1 cellular context compared by ENCODE assay signal in the genomic region with DNA sequence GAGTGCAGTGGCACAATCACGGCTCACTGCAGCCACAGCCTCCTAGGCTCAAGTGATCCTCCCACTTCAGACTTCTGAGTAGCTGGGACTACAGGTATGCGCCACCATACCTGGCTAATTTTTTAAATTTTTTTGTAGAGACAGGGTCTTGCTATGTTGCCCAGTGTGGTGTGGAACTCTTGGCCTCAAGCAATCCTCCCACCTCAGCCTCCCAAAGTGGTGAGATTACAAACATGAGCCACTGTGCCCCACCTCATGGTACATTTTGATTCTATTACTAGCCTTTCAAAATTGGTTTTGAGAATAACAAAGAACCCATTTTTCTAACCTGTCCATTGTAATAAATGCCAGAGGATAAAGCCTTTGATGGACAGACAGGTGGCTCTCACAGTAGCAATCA.
TF ChIP-seq lines count a peak whose summit lies in the region.

No MANE protein-coding gene starts in this region.

TF ChIP-seq in HCT116, 20 proteins besides CTCF, POLR2A, EP300 and RAD21:
- TF ChIP-seq ZNF274 (IDR thresholded peaks at IDR 0.05; ENCODE audit: low read depth, low read length) (no peak), FOSL1 (IDR thresholded peaks at IDR 0.05; ENCODE audit: low read depth) (no peak)
